ENCODE assay signal across 23 cellular contexts in the genomic region with DNA sequence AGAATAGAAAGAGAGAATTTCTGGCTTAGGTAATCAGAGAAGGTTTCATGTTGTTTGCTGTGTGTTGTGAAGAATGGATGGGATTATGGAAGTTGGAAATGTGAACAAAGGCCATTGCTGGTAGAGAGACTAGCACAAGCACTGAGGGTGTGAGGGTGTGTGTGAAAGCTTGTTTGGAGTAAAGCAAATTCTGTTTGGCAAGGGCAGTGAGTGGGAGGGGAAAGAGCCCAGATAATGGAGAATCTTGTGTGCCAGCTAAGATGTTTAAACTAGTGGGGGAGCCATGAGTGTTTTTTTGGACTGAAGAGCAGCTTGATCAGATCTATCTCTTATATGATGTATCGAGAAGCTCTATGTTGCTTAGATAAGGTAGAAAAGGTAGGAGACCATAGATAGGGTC.
DNase-seq lines count a peak whose midpoint lies in the region; ATAC-seq and TF ChIP-seq lines count a peak whose summit lies in the region.
"Had no signal": no experiment of that assay in that cellular context is flagged by ENCODE, and none has a peak within 500 bp of the region (broad histone marks: within the 10 kb centered on the region; RNA-seq: fewer than 3 reads in every experiment).

No MANE protein-coding gene starts in this region.

- CTCF ChIA-PET in HEK293 (lab: Yijun Ruan, JAX) = no interaction called here

- ATAC-seq in GM21447 (IDR thresholded peaks at IDR 0.05; ENCODE audit: unreplicated experiment) = no peak
- no peak for ATAC-seq in HG02798 (IDR thresholded peaks at IDR 0.05; ENCODE audit: poor library complexity, unreplicated experiment)
- ATAC-seq: GM12878 had no signal

- H3K4me3 ChIP-seq in HEK293 (ENCODE audit: low read depth, low read length) = no peak overlapping the region
- H3K4me3 ChIP-seq: BLaER1, GM12878 had no signal

- H3K27ac ChIP-seq in HEK293 (ENCODE audit: extremely low read depth, low read depth, low read length) = no peak overlapping the region
- H3K27ac ChIP-seq: BLaER1 had no signal

- peaks cover 17% of the 10 kb centered on the region; the same call in 1 of the 2 replicates for H3K4me1 ChIP-seq in HEK293 (ENCODE audit: control insufficient read depth, insufficient read depth, low read length)
- H3K4me1 ChIP-seq: BE2C, BLaER1 had no signal

- H3K36me3 ChIP-seq in HEK293 (ENCODE audit: control insufficient read depth in 2 of 2, insufficient read depth in 1 of 2, low read length in 2 of 2) = no peaks in the 10 kb centered on the region
- H3K36me3 ChIP-seq: BE2C had no signal

- POLR2A ChIA-PET in HEK293 (lab: Yijun Ruan, JAX) = no interaction called here

- DNase-seq in NCI-H69 (lab: John Stamatoyannopoulos, UW) (peak; percentile 17), occipital lobe (lab: John Stamatoyannopoulos, UW) (peak; percentile 14), NOMO-1 treated with dmso at 0.1 percent for 144 hours (lab: John Stamatoyannopoulos, UW; ENCODE audit: unreplicated experiment) (no peak)
- DNase-seq: 8988T; ACHN; BE2C; C1 segment of cervical spinal cord; CD4-positive, alpha-beta memory T cell; CD4-positive, CD25-positive, alpha-beta regulatory T cell; CD8-positive, alpha-beta memory T cell; COR-L47; DMS 273 treated with DMSO at 0.1 percent for 48 hours; DMS153; DMS53; DMS79; DND-41; EL; GDM1 had no signal

- no peaks in the 10 kb centered on the region for H3K9me3 ChIP-seq in HEK293 (ENCODE audit: control insufficient read depth, insufficient read depth, low read depth, low read length)
- H3K9me3 ChIP-seq: BE2C had no signal

- TF ChIP-seq CTCF in HEK293 (tag by site-specific recombination; IDR thresholded peaks at IDR 0.05) = no peak

TF ChIP-seq in HEK293, 187 proteins besides CTCF, POLR2A, EP300 and RAD21:
- TF ChIP-seq ZFHX2 (tag by site-specific recombination; conservative IDR thresholded peaks at IDR 0.05) (peak; percentile 58), MEIS1 (CRISPR knock-in tag; IDR thresholded peaks at IDR 0.05; ENCODE audit: borderline replicate concordance) (no peak), EGR2 (tag by site-specific recombination; IDR thresholded peaks at IDR 0.05; ENCODE audit: low read depth) (0 out of 2 replicates have a peak, but pooled peaks have one; percentile 24)
TF ChIP-seq in HEK293: peak in this region for 2.
